ENCODE assay signal across 9 cellular contexts in the genomic region with DNA sequence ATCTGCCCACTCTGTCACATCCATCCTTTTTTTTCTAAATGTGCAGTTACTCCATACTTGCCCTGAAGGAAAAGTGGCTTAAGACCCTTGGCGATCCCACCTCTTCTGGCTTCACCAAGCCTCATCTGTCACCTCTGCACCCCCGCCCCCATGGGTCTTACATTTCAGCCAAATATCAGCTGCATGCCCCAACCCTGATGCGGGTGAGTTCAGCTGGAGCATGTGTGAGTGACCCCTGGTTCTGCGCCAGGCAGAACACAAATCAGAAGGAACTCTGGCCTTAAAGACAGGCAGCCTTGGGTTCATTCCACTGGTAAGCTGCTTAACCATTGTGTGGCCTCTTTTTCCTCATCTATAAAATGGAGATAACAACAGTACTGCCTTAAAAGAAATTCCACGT.
"Had no signal": no experiment of that assay in that cellular context is flagged by ENCODE, and none has a peak within 500 bp of the region (broad histone marks: within the 10 kb centered on the region; RNA-seq: fewer than 3 reads in every experiment).

No MANE protein-coding gene starts in this region.

- H3K9me3 Mint-ChIP-seq: HFFc6, IgD-negative memory B cell had no signal

- H3K4me3 ChIP-seq: GM23248, HAP-1 had no signal

- H3K9me3 ChIP-seq: HAP-1 had no signal

- H3K27ac Mint-ChIP-seq: HFFc6, IgD-negative memory B cell had no signal

- H3K36me3 Mint-ChIP-seq: IgD-negative memory B cell had no signal

- H3K36me3 ChIP-seq: HAP-1 had no signal

- H3K4me1 ChIP-seq: HAP-1 had no signal

- ATAC-seq: HCT116, HepG2 had no signal

- H3K4me3 Mint-ChIP-seq: HFFc6, IgD-negative memory B cell had no signal

- DNase-seq: GM23248, GOT3, H7, HFFc6 had no signal

- H3K27me3 Mint-ChIP-seq: IgD-negative memory B cell had no signal

- H3K27ac ChIP-seq: GM23248, HL-60 had no signal

- H3K4me1 Mint-ChIP-seq: IgD-negative memory B cell had no signal
